Comparison of ENCODE assay signal across 8 cellular contexts in genomic region chr1:17606826-17607440, GRCh38.
DNase-seq lines count a peak whose midpoint lies in the region; ATAC-seq and TF ChIP-seq lines count a peak whose summit lies in the region.

No MANE protein-coding gene starts in this region.

- TF ChIP-seq CTCF in NB4 (IDR thresholded peaks at IDR 0.05; ENCODE audit: low read depth, low read length) (peak; percentile 93), WI38 (IDR thresholded peaks at IDR 0.05; ENCODE audit: low read depth, low read length) (peak; percentile 94), epithelial cell of proximal tubule (conservative IDR thresholded peaks at IDR 0.05; ENCODE audit: low read depth, low read length) (peak; percentile 95)

- H3K4me3 ChIP-seq in NB4 (ENCODE audit: low read depth, low read length) (no peak overlapping the region), WI38 (ENCODE audit: low read depth, low read length) (no peak overlapping the region), epithelial cell of proximal tubule (ENCODE audit: low read depth, low read length) (no peak overlapping the region)

- no peak for TF ChIP-seq POLR2A in NB4 (IDR thresholded peaks at IDR 0.05; ENCODE audit: extremely low read depth, insufficient read length)

- DNase-seq in activated T-cell treated with anti-CD3 and anti-CD28 coated beads for 1 hour (ENCODE audit: low read depth): peak; percentile 11
- no peak for DNase-seq in activated T-cell treated with anti-CD3 and anti-CD28 coated beads for 4 hours
- DNase-seq in NB4 (ENCODE audit: low read depth): peak; percentile 66
- DNase-seq in epithelial cell of proximal tubule (ENCODE audit: low read depth): no peak
- peak; percentile 68 for DNase-seq in midbrain (lab: John Stamatoyannopoulos, UW)
- peak; percentile 86 for DNase-seq in superior temporal gyrus (ENCODE audit: extremely low spot score)

- ATAC-seq in HG03432 (IDR thresholded peaks at IDR 0.05; ENCODE audit: unreplicated experiment): no peak

Comparison
In these comparisons a context has a peak if more than half of its experiments do, and no peak if none do; other contexts are left out.
1. DNase-seq: peak in activated T-cell treated with anti-CD3 and anti-CD28 coated beads for 1 hour (single experiment), NB4 (single experiment), midbrain (single experiment) and superior temporal gyrus (single experiment); none in activated T-cell treated with anti-CD3 and anti-CD28 coated beads for 4 hours (single experiment) and epithelial cell of proximal tubule (single experiment).
2. Peak in every context shown above with its lines, with median percentiles within 50 percentile points of each other: CTCF ChIP-seq.